ENCODE assay signal across 8 cellular contexts in the genomic region with DNA sequence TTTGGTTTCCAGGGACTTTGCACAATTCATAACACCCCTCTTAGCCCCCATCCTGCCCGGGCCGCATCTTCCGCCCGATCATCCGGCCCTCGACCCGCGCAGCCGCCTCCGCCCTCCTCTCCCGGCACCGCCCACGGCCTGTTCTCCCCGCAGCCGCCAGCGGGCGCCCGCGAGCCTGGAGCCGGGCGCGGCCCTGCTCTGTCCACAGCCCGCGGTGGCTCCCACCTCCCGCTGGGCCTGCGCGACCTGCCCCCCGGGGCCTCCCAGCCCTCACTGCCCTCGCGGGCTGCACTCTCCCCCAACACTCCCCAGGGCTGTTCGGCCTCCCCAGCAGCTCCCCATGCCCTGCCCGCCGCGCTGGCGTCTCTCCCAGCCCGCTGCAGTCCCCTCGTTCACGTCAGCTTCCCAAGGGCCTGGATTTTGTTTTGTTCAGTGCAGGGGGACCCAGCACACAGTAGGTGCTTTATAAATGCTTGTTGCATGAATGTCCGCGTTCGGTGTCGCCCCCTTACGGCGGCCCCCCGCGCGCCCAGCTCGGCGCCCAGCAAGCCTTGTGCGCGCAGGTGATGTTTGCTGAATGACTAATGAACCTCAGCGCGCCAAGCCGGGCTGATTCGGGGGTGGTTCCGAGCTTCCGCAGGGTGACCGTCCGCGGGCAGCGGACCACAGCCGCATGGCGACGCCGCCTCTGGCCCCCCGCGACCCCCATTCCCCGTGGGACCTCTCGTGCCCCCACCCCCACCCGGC. TPM values are rescaled to one million over a fixed set of nuclear protein-coding genes. Genes with fewer than 3 reads are reported as not detected.
A peak's percentile ranks its signal among the peaks of the same experiment; 100 is the strongest.
DNase-seq lines count a peak whose midpoint lies in the region; ATAC-seq lines count a peak whose summit lies in the region.

No MANE protein-coding gene starts in this region.

- peaks cover 20% of the 10 kb centered on the region; the same call in 1 of the 2 replicates for H3K36me3 ChIP-seq in GM23248 (ENCODE audit: low read depth)

- peaks cover 41% of the 10 kb centered on the region for H3F3A ChIP-seq in GM23248 (ENCODE audit: insufficient read depth)

- H3K79me2 ChIP-seq in GM23248 (ENCODE audit: insufficient read depth): peaks cover 16% of the 10 kb centered on the region

- in situ Hi-C loops in GM23248 (cut with MboI): no loop called here

- peak overlapping the region; percentile 16 for H3K4me2 ChIP-seq in GM23248 (ENCODE audit: unreplicated experiment)

- H3K27ac ChIP-seq in GM23248: no peak overlapping the region

- no peak overlapping the region for H3K9ac ChIP-seq in GM23248

- peak; percentile 81 to 88 for ATAC-seq in activated CD4-positive, CD25-positive, alpha-beta regulatory T cell treated with anti-CD3 and anti-CD28 coated beads, Interleukin-2, amount 50 U/mL, for 24 hours
- no peak for ATAC-seq in GM18511 (IDR thresholded peaks at IDR 0.05; ENCODE audit: unreplicated experiment)

- H2AFZ ChIP-seq in GM23248: no peak overlapping the region

- H3K4me1 ChIP-seq in GM23248 (ENCODE audit: insufficient read depth): no peaks in the 10 kb centered on the region

- DNase-seq in DMS 273 treated with DMSO at 0.1 percent for 48 hours (lab: John Stamatoyannopoulos, UW) (peak; percentile 35), GM23248 (peak; percentile 80), NCI-H128 (lab: John Stamatoyannopoulos, UW; ENCODE audit: unreplicated experiment) (peak; percentile 21), cerebellar cortex (ENCODE audit: low spot score) (peak; percentile 74), kidney tubule cell (ENCODE audit: low spot score) (peak; percentile 64)
- DNase-seq in stimulated activated CD4-positive, alpha-beta T cell treated with anti-CD3 and anti-CD28 coated beads, Interleukin-1b, Interleukin-23, amount 100 ng/mL, for 48 hours: peak; percentile 66

- peaks cover 8% of the 10 kb centered on the region; the same call in 1 of the 2 replicates for H4K20me1 ChIP-seq in GM23248 (ENCODE audit: insufficient read depth)

- no peaks in the 10 kb centered on the region for H3K9me2 ChIP-seq in GM23248 (ENCODE audit: insufficient read depth)

- no peaks in the 10 kb centered on the region for H3K9me3 ChIP-seq in GM23248 (ENCODE audit: low read depth)

- WGBS in GM23248 (ENCODE audit: low coverage in 1 of 2, low lambda C conversion rate in 2 of 2, missing lambda C conversion rate in 2 of 2), 2 experiments: 1 to 2% methylated on average over 32 to 70 of the region's 70 CpGs

- H3K4me3 ChIP-seq in GM23248: peak overlapping the region; percentile 14; the same call in 1 of the 2 replicates

- peaks cover 17% of the 10 kb centered on the region for H3K27me3 ChIP-seq in GM23248 (replicated peaks; ENCODE audit: insufficient read depth)

RNA-seq across cellular contexts. Expression of a gene that starts 4.6 kb away (rescaled TPM):
- total RNA-seq in GM23248 (2014; rRNA removed; shearing (Covaris generic)): 0.11 TPM in 1 of 2 replicates, not detected in the other
- 0.10 and 0.11 TPM in 2 replicates for polyA plus RNA-seq in GM23248 (2016; fragmentation: Nextera tagmentation; extraction: Ambion mirVana)

RNA-seq across cellular contexts. Expression of a gene that starts 7.2 kb away (rescaled TPM):
- total RNA-seq in GM23248 (2014; rRNA removed; shearing (Covaris generic)): 1,256 and 1,289 TPM in 2 replicates
- 921 and 947 TPM in 2 replicates for polyA plus RNA-seq in GM23248 (2016; fragmentation: Nextera tagmentation; extraction: Ambion mirVana)

RNA-seq across cellular contexts. Expression of a gene that starts 33.7 kb away (rescaled TPM):
- total RNA-seq in GM23248 (2014; rRNA removed; shearing (Covaris generic)): 35.9 and 40.2 TPM in 2 replicates
- polyA plus RNA-seq in GM23248 (2016; fragmentation: Nextera tagmentation; extraction: Ambion mirVana): 33.2 and 34.7 TPM in 2 replicates

RNA-seq across cellular contexts. Expression of a gene that starts 38.0 kb away (rescaled TPM):
- total RNA-seq in GM23248 (2014; rRNA removed; shearing (Covaris generic)): 56.6 and 59.4 TPM in 2 replicates
- 11.0 and 12.8 TPM in 2 replicates for polyA plus RNA-seq in GM23248 (2016; fragmentation: Nextera tagmentation; extraction: Ambion mirVana)

RNA-seq across cellular contexts. Expression of a gene that starts 44.0 kb away (rescaled TPM):
- total RNA-seq in GM23248 (2014; rRNA removed; shearing (Covaris generic)): 39.8 and 43.7 TPM in 2 replicates
- 40.1 and 43.1 TPM in 2 replicates for polyA plus RNA-seq in GM23248 (2016; fragmentation: Nextera tagmentation; extraction: Ambion mirVana)

Comparison
In these comparisons a context has a peak if more than half of its experiments do, and no peak if none do; other contexts are left out.
1. DNase-seq: peak in every context shown above with its lines; median percentile 80 in GM23248; 74 in cerebellar cortex; 66 in stimulated activated CD4-positive, alpha-beta T cell treated with anti-CD3 and anti-CD28 coated beads, Interleukin-1b, Interleukin-23, amount 100 ng/mL, for 48 hours; 64 in kidney tubule cell; 35 in DMS 273 treated with DMSO at 0.1 percent for 48 hours; 21 in NCI-H128.